ENCODE assay signal across 1 cellular context in genomic region chr7:140201393-140201792, GRCh38.
TF ChIP-seq lines count a peak whose summit lies in the region.

No MANE protein-coding gene starts in this region.

TF ChIP-seq in A549, 52 proteins besides CTCF, POLR2A, EP300 and RAD21:
- TF ChIP-seq REST (IDR thresholded peaks at IDR 0.05): peak; percentile 65
- no peak for TF ChIP-seq RCOR1 (IDR thresholded peaks at IDR 0.05; ENCODE audit: low read depth, low read length)
